9 cellular contexts compared by ENCODE assay signal in the genomic region with DNA sequence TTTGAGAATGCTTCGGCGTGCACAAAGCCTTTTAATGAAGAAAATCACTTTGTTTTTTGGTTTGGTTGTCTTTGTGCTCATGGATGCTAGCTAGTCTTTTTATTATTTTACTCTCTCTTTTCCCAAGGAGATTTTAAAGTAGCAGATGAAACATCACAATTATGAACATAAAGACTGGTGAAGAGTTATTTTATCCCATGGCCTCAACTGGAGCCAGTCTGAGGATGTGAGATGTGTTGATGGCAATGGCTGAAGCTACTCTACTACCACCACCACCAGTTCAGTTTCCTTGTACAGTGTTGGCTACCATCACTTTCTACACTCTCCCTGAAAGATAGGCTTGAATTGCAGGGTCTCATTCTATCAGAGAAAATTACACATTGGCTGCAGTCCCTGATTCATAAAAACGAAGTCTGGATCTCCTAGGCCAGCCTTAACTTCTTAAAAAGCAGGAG. TPM values are rescaled to one million over a fixed set of nuclear protein-coding genes. Genes with fewer than 3 reads are reported as not detected.
DNase-seq lines count a peak whose midpoint lies in the region; ATAC-seq and TF ChIP-seq lines count a peak whose summit lies in the region.
"Had no signal": no experiment of that assay in that cellular context is flagged by ENCODE, and none has a peak within 500 bp of the region (broad histone marks: within the 10 kb centered on the region; RNA-seq: fewer than 3 reads in every experiment).

No MANE protein-coding gene starts in this region.

- no peak for TF ChIP-seq POLR2A in NB4 (IDR thresholded peaks at IDR 0.05; ENCODE audit: extremely low read depth, insufficient read length)

- CTCF ChIA-PET in Caco-2 (lab: Charles Lee): interaction anchor here (0.6 kb wide), 1 partner anchor 884 kb away, joined by 4 read pairs; no protein-coding TSS in a partner anchor

- intact Hi-C loops in Caco-2 (cut with micrococcal nuclease; ENCODE audit: unreplicated experiment): loop anchor here (1.0 to 10.0 kb wide), 3 partner anchors 81 to 257 kb away; a partner anchor contains a TSS

- H3K27me3 ChIP-seq in Caco-2 (replicated peaks; ENCODE audit: control insufficient read depth, insufficient read depth, low read length) (no peaks in the 10 kb centered on the region), ectodermal cell (ENCODE audit: control insufficient read depth, insufficient read depth, low read length, poor library complexity, severe bottlenecking) (no peaks in the 10 kb centered on the region), neutrophil (no peaks in the 10 kb centered on the region)

- no peaks in the 10 kb centered on the region for H3K9me3 Mint-ChIP-seq in Caco-2 (ENCODE audit: unreplicated experiment)

- H3K4me1 Mint-ChIP-seq in Caco-2 (ENCODE audit: low read depth, unreplicated experiment): peaks cover 18% of the 10 kb centered on the region

- H3K27ac ChIP-seq in ectodermal cell (ENCODE audit: insufficient read depth, low read depth, low read length, poor library complexity, severe bottlenecking): no peak overlapping the region
- peak overlapping the region; percentile 98 for H3K27ac ChIP-seq in neutrophil

- H3K9me3 ChIP-seq in Caco-2: no peaks in the 10 kb centered on the region
- no peaks in the 10 kb centered on the region for H3K9me3 ChIP-seq in ectodermal cell (ENCODE audit: control insufficient read depth, low read length)
- H3K9me3 ChIP-seq in neutrophil: no peaks in the 10 kb centered on the region
- H3K9me3 ChIP-seq: HAP-1 had no signal

- no peak for DNase-seq in Caco-2
- DNase-seq in NB4 (ENCODE audit: low read depth): peak; percentile 19
- no peak for DNase-seq in putamen (ENCODE audit: low spot score)
- DNase-seq in middle frontal gyrus (ENCODE audit: extremely low spot score, low spot score): no peak
- DNase-seq in HCEC 1CT: no peak

- H3K36me3 ChIP-seq in Caco-2 (ENCODE audit: control insufficient read depth, insufficient read depth, low read length) (no peaks in the 10 kb centered on the region), ectodermal cell (ENCODE audit: control insufficient read depth, insufficient read depth, low read length) (no peaks in the 10 kb centered on the region), neutrophil (peaks cover 5% of the 10 kb centered on the region)

- peak overlapping the region; percentile 21 for H3K4me3 ChIP-seq in Caco-2 (ENCODE audit: low read depth, low read length)
- peak overlapping the region; percentile 32 for H3K4me3 ChIP-seq in NB4 (ENCODE audit: low read depth, low read length)
- H3K4me3 ChIP-seq in ectodermal cell (ENCODE audit: insufficient read depth, low read depth, low read length): peak overlapping the region; percentile 1
- H3K4me3 ChIP-seq in neutrophil (ENCODE audit: low read depth in 1 of 2, low read length in 1 of 2): peak overlapping the region; percentile 55 to 98

- peaks cover 18% of the 10 kb centered on the region for H3K4me1 ChIP-seq in Caco-2
- peaks cover 7% of the 10 kb centered on the region for H3K4me1 ChIP-seq in ectodermal cell (ENCODE audit: control insufficient read depth, insufficient read depth, low read length)
- H3K4me1 ChIP-seq in neutrophil (ENCODE audit: control insufficient read depth in 1 of 2, insufficient read depth in 1 of 2, low read depth in 1 of 2, low read length in 1 of 2): peaks cover 32% of the 10 kb centered on the region in 2 experiments

- peak overlapping the region; percentile 97 for H3K4me3 Mint-ChIP-seq in Caco-2 (ENCODE audit: unreplicated experiment)

- POLR2A ChIA-PET in Caco-2 (lab: Charles Lee): interaction anchor here (0.6 to 0.7 kb wide), 2 partner anchors 256 to 880 kb away, joined by 5 read pairs; a partner anchor contains a TSS

- WGBS in ectodermal cell, 2 experiments: 30 to 35% methylated on average over 3 of the region's 3 CpGs

- TF ChIP-seq CTCF in Caco-2 (IDR thresholded peaks at IDR 0.05; ENCODE audit: insufficient read depth in 1 of 2, low read depth in 1 of 2, low read length in 1 of 2, severe bottlenecking in 1 of 2, unreplicated experiment in 1 of 2): no peak
- TF ChIP-seq CTCF in NB4 (IDR thresholded peaks at IDR 0.05; ENCODE audit: low read depth, low read length): no peak
- no peak for TF ChIP-seq CTCF in neutrophil (IDR thresholded peaks at IDR 0.05)

- no peak for ATAC-seq in GM19328 (IDR thresholded peaks at IDR 0.05; ENCODE audit: unreplicated experiment)

- BruUV-seq in Caco-2 (replicated peaks; lab: Mats Ljungman, UMichigan): TSS peak; percentile 90

- H3K36me3 Mint-ChIP-seq in Caco-2 (ENCODE audit: insufficient read depth, unreplicated experiment): peaks cover 22% of the 10 kb centered on the region

- H3K27ac Mint-ChIP-seq in Caco-2 (ENCODE audit: unreplicated experiment): peak overlapping the region; percentile 94

- no peaks in the 10 kb centered on the region for H3K27me3 Mint-ChIP-seq in Caco-2 (ENCODE audit: insufficient read depth, unreplicated experiment)

RNA-seq across cellular contexts. Expression of a gene that starts 0.5 kb away (rescaled TPM):
- total RNA-seq in Caco-2 (2022): 59.4 and 65.2 TPM in 2 replicates
- 41.3 TPM for polyA plus RNA-seq in ectodermal cell (2013, experiment 1 of 4)
- 40.2 TPM for polyA plus RNA-seq in ectodermal cell (2013, experiment 2 of 4)
- polyA plus RNA-seq in ectodermal cell (2013, experiment 3 of 4): 24.7 TPM
- polyA plus RNA-seq in ectodermal cell (2013, experiment 4 of 4): 30.5 TPM

RNA-seq across cellular contexts. Expression of a gene that starts 33.7 kb away (rescaled TPM):
- total RNA-seq in Caco-2 (2022): not detected in 2 replicates
- not detected for polyA plus RNA-seq in ectodermal cell (2013, experiment 1 of 4)
- polyA plus RNA-seq in ectodermal cell (2013, experiment 2 of 4): 0.04 TPM
- not detected for polyA plus RNA-seq in ectodermal cell (2013, experiment 3 of 4)
- not detected for polyA plus RNA-seq in ectodermal cell (2013, experiment 4 of 4)

Comparison
In these comparisons a context has a peak if more than half of its experiments do, and no peak if none do; other contexts are left out.
1. H3K4me3 ChIP-seq: peak in every context shown above with its lines; median percentile 76 in neutrophil; 32 in NB4; 21 in Caco-2; 1 in ectodermal cell.